ENCODE assay signal across 8 cellular contexts in the genomic region with DNA sequence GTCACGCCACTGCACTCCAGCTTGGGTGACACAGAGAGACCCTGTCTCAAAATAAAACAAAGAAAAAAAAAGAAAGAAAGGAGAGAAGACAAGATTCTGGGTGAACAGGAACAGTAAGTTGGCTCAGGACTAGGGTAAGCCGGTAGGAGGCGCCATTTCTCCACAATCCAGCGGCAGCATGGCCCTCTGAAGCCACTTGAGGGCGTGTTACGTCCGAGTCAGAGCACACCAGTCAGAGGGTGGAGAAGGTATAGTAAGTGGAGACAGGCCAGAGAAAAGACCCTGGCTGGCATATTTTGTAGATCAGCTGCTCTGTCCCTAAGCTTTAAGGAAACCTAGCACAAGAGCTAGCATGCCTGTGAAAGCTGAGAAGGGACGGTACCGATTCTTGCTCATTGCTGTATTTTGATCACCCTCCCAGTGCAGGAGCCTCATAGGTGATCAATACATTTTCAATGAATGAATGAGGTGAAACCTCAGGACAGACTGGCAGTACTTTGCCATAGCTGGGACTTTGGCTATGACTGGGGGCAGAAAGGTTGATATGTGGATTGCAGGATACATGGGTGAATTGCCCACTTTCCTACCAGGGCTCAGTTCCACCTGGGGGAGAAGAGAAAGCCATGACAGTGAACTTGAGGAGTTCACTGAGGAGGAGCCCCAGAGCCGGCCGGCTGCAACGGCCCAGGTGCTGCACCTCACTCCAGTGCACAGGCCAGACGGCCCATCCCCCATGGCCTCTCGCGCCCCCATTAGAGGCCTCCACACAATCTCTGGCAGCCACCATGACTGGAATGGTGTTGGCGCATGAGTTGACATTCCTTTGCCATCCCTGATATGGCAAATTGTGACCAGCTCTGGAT. TPM values are rescaled to one million over a fixed set of nuclear protein-coding genes. Genes with fewer than 3 reads are reported as not detected.
DNase-seq lines count a peak whose midpoint lies in the region; ATAC-seq and TF ChIP-seq lines count a peak whose summit lies in the region.

No MANE protein-coding gene starts in this region.

- TF ChIP-seq CTCF in coronary artery (IDR thresholded peaks at IDR 0.05) (peak; percentile 63), lower lobe of right lung (IDR thresholded peaks at IDR 0.05) (peak; percentile 91)

- H3K27ac ChIP-seq in coronary artery (no peak overlapping the region), lower lobe of right lung (no peak overlapping the region)

- H3K9me3 ChIP-seq in lower lobe of right lung = no peaks in the 10 kb centered on the region

- no peaks in the 10 kb centered on the region for H3K36me3 ChIP-seq in lower lobe of right lung

- intact Hi-C loops in lower lobe of right lung (cut with DNase I) = no loop called here

- no peaks in the 10 kb centered on the region for H3K4me1 ChIP-seq in lower lobe of right lung

- H3K27me3 ChIP-seq in lower lobe of right lung (ENCODE audit: low read depth) = no peaks in the 10 kb centered on the region

- ATAC-seq in HG03439 (IDR thresholded peaks at IDR 0.05; ENCODE audit: unreplicated experiment) (peak; percentile 70), lower lobe of right lung (peak; percentile 88 to 93)

- H3K4me3 ChIP-seq in coronary artery = no peak overlapping the region
- H3K4me3 ChIP-seq in lower lobe of right lung = no peak overlapping the region

- DNase-seq in activated gamma-delta T cell treated with Interleukin-2 at 50 U/mL for 16 hours (peak; percentile 92), activated gamma-delta T cell (lab: John Stamatoyannopoulos, UW) (no peak), NCI-H526 (lab: John Stamatoyannopoulos, UW) (peak; percentile 88 to 94), coronary artery (ENCODE audit: low spot score) (no peak), lower lobe of right lung (peak; percentile 83)
- peak; percentile 93 for DNase-seq in activated CD4-positive, alpha-beta T cell treated with anti-CD3 and anti-CD28 coated beads for 48 hours
- DNase-seq in stimulated activated CD8-positive, alpha-beta memory T cell treated with anti-CD3 and anti-CD28 coated beads, Interleukin-12 subunit alpha, Interleukin-12 subunit beta, amount 100 ng/mL, for 4 hours (ENCODE audit: low read depth) = peak; percentile 74

RNA-seq across cellular contexts. Expression of a gene that starts 23.5 kb away (rescaled TPM):
- total RNA-seq in lower lobe of right lung = 6.1 TPM

RNA-seq across cellular contexts. Expression of a gene that starts 32.8 kb away (rescaled TPM):
- total RNA-seq in lower lobe of right lung = 11.8 TPM

RNA-seq across cellular contexts. Expression of a gene that starts 38.8 kb away (rescaled TPM):
- 0.41 TPM for total RNA-seq in lower lobe of right lung

Comparison
In these comparisons a context has a peak if more than half of its experiments do, and no peak if none do; other contexts are left out.
1. DNase-seq: peak in activated gamma-delta T cell treated with Interleukin-2 at 50 U/mL for 16 hours (single experiment), NCI-H526 (2 of 2), activated CD4-positive, alpha-beta T cell treated with anti-CD3 and anti-CD28 coated beads for 48 hours (single experiment), lower lobe of right lung (single experiment) and stimulated activated CD8-positive, alpha-beta memory T cell treated with anti-CD3 and anti-CD28 coated beads, Interleukin-12 subunit alpha, Interleukin-12 subunit beta, amount 100 ng/mL, for 4 hours (single experiment); none in activated gamma-delta T cell (single experiment) and coronary artery (single experiment).